Comparison of ENCODE assay signal across 7 cellular contexts in genomic region chr4:159206427-159206871, GRCh38.
DNase-seq lines count a peak whose midpoint lies in the region; ATAC-seq, FAIRE-seq and TF ChIP-seq lines count a peak whose summit lies in the region.

No MANE protein-coding gene starts in this region.

- ATAC-seq in HG03025 (IDR thresholded peaks at IDR 0.05; ENCODE audit: low FRiP score, unreplicated experiment) = peak; percentile 82

- POLR2A ChIA-PET in HEK293T (lab: Yijun Ruan, JAX) = no interaction called here

- DNase-seq in GM19239 (ENCODE audit: insufficient read length, low spot score) = peak; percentile 20
- DNase-seq in activated T-cell treated with anti-CD3 and anti-CD28 coated beads, Interleukin-2, amount 50 U/mL, for 48 hours = peak; percentile 59
- DNase-seq in stimulated activated CD4-positive, alpha-beta T cell treated with anti-CD3 and anti-CD28 coated beads, Interleukin-1b, Interleukin-23, amount 100 ng/mL, for 24 hours (ENCODE audit: low read depth in 4 of 4, low spot score in 1 of 4) = peak; percentile 9 to 45 (median 36)
- DNase-seq in HTR-8/SVneo (ENCODE audit: insufficient read length, low spot score) = no peak
- no peak for DNase-seq in HEK293T (ENCODE audit: extremely low spot score)
- no peak for DNase-seq in LoVo (ENCODE audit: low spot score)

- FAIRE-seq in GM19239 (lab: Jason Lieb, UNC) = peak; percentile 87
- no peak for FAIRE-seq in HTR-8/SVneo (lab: Jason Lieb, UNC)

- CTCF ChIA-PET in HEK293T (lab: Yijun Ruan, JAX) = interaction anchor here (0.7 kb wide), 1 partner anchor 183 kb away, joined by 3 read pairs; no protein-coding TSS in a partner anchor

TF ChIP-seq in HEK293T, 16 proteins besides CTCF, POLR2A, EP300 and RAD21:
- no peak for TF ChIP-seq HDGF (IDR thresholded peaks at IDR 0.05; ENCODE audit: borderline replicate concordance)
- no peak for TF ChIP-seq FOXK2 (IDR thresholded peaks at IDR 0.05)
- no peak for TF ChIP-seq BHLHE40 (IDR thresholded peaks at IDR 0.05; ENCODE audit: borderline replicate concordance)
- TF ChIP-seq SUZ12 (IDR thresholded peaks at IDR 0.05) = no peak
- no peak for TF ChIP-seq SP1 (IDR thresholded peaks at IDR 0.05)
- no peak for TF ChIP-seq ARNT (IDR thresholded peaks at IDR 0.05)
- TF ChIP-seq TARDBP (IDR thresholded peaks at IDR 0.05) = no peak
- TF ChIP-seq NFRKB (IDR thresholded peaks at IDR 0.05) = no peak
- TF ChIP-seq CTBP1 (IDR thresholded peaks at IDR 0.05; ENCODE audit: borderline replicate concordance) = no peak
- no peak for TF ChIP-seq FOXA1 (IDR thresholded peaks at IDR 0.05)
- TF ChIP-seq LEF1 (IDR thresholded peaks at IDR 0.05; ENCODE audit: borderline replicate concordance) = no peak
- no peak for TF ChIP-seq ELF4 (IDR thresholded peaks at IDR 0.05)

Comparison
In these comparisons a context has a peak if more than half of its experiments do, and no peak if none do; other contexts are left out.
1. DNase-seq: peak in GM19239 (single experiment), activated T-cell treated with anti-CD3 and anti-CD28 coated beads, Interleukin-2, amount 50 U/mL, for 48 hours (2 of 2) and stimulated activated CD4-positive, alpha-beta T cell treated with anti-CD3 and anti-CD28 coated beads, Interleukin-1b, Interleukin-23, amount 100 ng/mL, for 24 hours (4 of 4); none in HTR-8/SVneo (single experiment), HEK293T (single experiment) and LoVo (single experiment).